In the genomic region with DNA sequence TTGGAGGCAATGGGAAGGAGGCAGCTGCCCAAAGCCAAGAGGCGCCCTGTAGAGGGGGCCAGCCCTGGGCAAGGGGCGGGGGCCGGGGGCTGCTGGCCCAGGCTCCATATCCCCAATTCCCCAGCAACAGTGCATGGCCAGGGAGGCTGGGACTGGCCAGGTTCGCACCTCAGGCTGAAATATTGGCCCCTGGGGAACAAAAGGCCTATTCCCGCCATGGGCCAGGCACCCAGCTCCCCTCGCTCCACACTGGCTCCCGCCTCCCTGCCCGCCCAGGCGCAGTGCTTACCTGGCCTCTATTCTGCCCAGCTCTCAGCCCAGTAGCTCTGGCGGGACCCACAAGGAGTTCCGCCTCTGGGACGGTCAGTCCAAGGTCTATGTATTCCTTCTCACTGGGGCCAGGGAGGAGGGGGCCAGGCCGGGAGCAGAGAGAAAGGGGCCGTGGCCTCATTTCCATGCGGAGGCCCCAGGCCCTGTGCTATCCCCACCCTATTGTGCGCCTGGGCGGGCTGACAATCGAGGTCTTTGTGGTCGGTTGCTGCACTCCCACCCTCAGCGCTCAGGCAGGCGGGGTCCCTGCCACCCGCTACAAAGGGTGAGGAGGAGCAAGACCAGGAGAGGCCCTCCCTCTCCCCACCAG, we compare ENCODE assay signal across 18 cellular contexts. TPM values are rescaled to one million over a fixed set of nuclear protein-coding genes. Genes with fewer than 3 reads are reported as not detected.
A peak's percentile ranks its signal among the peaks of the same experiment; 100 is the strongest.
DNase-seq lines count a peak whose midpoint lies in the region; TF ChIP-seq lines count a peak whose summit lies in the region.
"Had no signal": no experiment of that assay in that cellular context is flagged by ENCODE, and none has a peak within 500 bp of the region (broad histone marks: within the 10 kb centered on the region; RNA-seq: fewer than 3 reads in every experiment).

No MANE protein-coding gene starts in this region.

- TF ChIP-seq CTCF in MCF 10A (IDR thresholded peaks at IDR 0.05; ENCODE audit: unreplicated experiment) = no peak

- BruUV-seq in MCF 10A (replicated peaks; lab: Mats Ljungman, UMichigan) = no TSS peak

- CTCF ChIA-PET in MCF 10A (lab: Yijun Ruan, JAX) = interaction anchor here (1.0 to 1.6 kb wide), 4 partner anchors 9 to 164 kb away, joined by 3 to 5 read pairs (median 4); no protein-coding TSS in a partner anchor

- H3K4me3 ChIP-seq in BLaER1 treated with 17β-estradiol and CSF1 and Interleukin-3, amounts not matched to agents 10 nM and 100 nM = peak overlapping the region in 4 of 10 experiments; percentile 54 to 63 (median 60); a peak in 7 of 20 replicates
- no peak overlapping the region for H3K4me3 ChIP-seq in H7 (ENCODE audit: insufficient read depth, low read depth, low read length)
- H3K4me3 ChIP-seq in ectodermal cell (ENCODE audit: insufficient read depth, low read depth, low read length) = no peak overlapping the region
- peak overlapping the region; percentile 95 for H3K4me3 ChIP-seq in neuron (ENCODE audit: low read length)

- H3K4me2 ChIP-seq in BLaER1 treated with 17β-estradiol and CSF1 and Interleukin-3, amounts not matched to agents 10 nM and 100 nM = peak overlapping the region in 10 of 11 experiments; percentile 77 to 99 (median 96); a peak in 19 of 22 replicates

- intact Hi-C loops in MCF 10A (cut with micrococcal nuclease) = no loop called here

- peaks cover 40 to 100% (median 99%) of the 10 kb centered on the region in 10 experiments for H3K4me1 ChIP-seq in BLaER1 treated with 17β-estradiol and CSF1 and Interleukin-3, amounts not matched to agents 10 nM and 100 nM
- H3K4me1 ChIP-seq in ectodermal cell (ENCODE audit: control insufficient read depth, insufficient read depth, low read length) = peaks cover 40% of the 10 kb centered on the region
- peaks cover 48% of the 10 kb centered on the region for H3K4me1 ChIP-seq in neuron (ENCODE audit: insufficient read depth, low read length)
- H3K4me1 ChIP-seq: BE2C had no signal

- POLR2A ChIA-PET in MCF 10A (lab: Yijun Ruan, JAX) = no interaction called here

- WGBS in ectodermal cell, 2 experiments = 31 to 32% methylated on average over 22 of the region's 22 CpGs

- H3K27me3 ChIP-seq in BLaER1 treated with 17β-estradiol and CSF1 and Interleukin-3, amounts not matched to agents 10 nM and 100 nM = peaks cover 56 to 78% (median 59%) of the 10 kb centered on the region in 11 experiments
- H3K27me3 ChIP-seq in H7 (ENCODE audit: control insufficient read depth, insufficient read depth, low read length) (peaks cover 55% of the 10 kb centered on the region), ectodermal cell (ENCODE audit: control insufficient read depth, insufficient read depth, low read length, poor library complexity, severe bottlenecking) (peaks cover 47% of the 10 kb centered on the region), neuron (ENCODE audit: insufficient read depth, low read length) (no peaks in the 10 kb centered on the region)

- H3K27me3 Mint-ChIP-seq in MCF 10A (ENCODE audit: insufficient read depth, unreplicated experiment) = peaks cover 74% of the 10 kb centered on the region

- H3K4me3 Mint-ChIP-seq in MCF 10A (ENCODE audit: unreplicated experiment) = no peak overlapping the region
- H3K4me3 Mint-ChIP-seq: CD4-positive, alpha-beta T cell; IgD-negative memory B cell had no signal

- H4K20me1 ChIP-seq in BLaER1 treated with 17β-estradiol and CSF1 and Interleukin-3, amounts not matched to agents 10 nM and 100 nM = peaks cover 6 to 95% (median 41%) of the 10 kb centered on the region in 11 experiments; a peak in 20 of 22 replicates

- H3K36me3 Mint-ChIP-seq in MCF 10A (ENCODE audit: insufficient read depth, unreplicated experiment) = peaks cover 13% of the 10 kb centered on the region
- H3K36me3 Mint-ChIP-seq: IgD-negative memory B cell had no signal

- peak overlapping the region in 3 of 11 experiments; percentile 41 to 65 (median 56); a peak in 6 of 22 replicates for H3K9ac ChIP-seq in BLaER1 treated with 17β-estradiol and CSF1 and Interleukin-3, amounts not matched to agents 10 nM and 100 nM

- no peaks in the 10 kb centered on the region for H3K36me3 ChIP-seq in BLaER1 treated with 17β-estradiol and CSF1 and Interleukin-3, amounts not matched to agents 10 nM and 100 nM
- H3K36me3 ChIP-seq in H7 (replicated peaks; ENCODE audit: control insufficient read depth, insufficient read depth, low read length) (no peaks in the 10 kb centered on the region), ectodermal cell (ENCODE audit: control insufficient read depth, insufficient read depth, low read length) (no peaks in the 10 kb centered on the region), neuron (ENCODE audit: insufficient read depth, low read length) (no peaks in the 10 kb centered on the region)
- H3K36me3 ChIP-seq: BE2C had no signal

- no peaks in the 10 kb centered on the region for H3K9me3 Mint-ChIP-seq in MCF 10A (ENCODE audit: unreplicated experiment)
- H3K9me3 Mint-ChIP-seq: CD4-positive, alpha-beta T cell; IgD-negative memory B cell had no signal

- H3K4me1 Mint-ChIP-seq in MCF 10A (ENCODE audit: insufficient read depth, unreplicated experiment) = no peaks in the 10 kb centered on the region

- H3K9me3 ChIP-seq in BLaER1 treated with 17β-estradiol and CSF1 and Interleukin-3, amounts not matched to agents 10 nM and 100 nM (replicated peaks in 1 of 11) = peaks cover 0 to 17% (median 0%) of the 10 kb centered on the region in 11 experiments; a peak in 7 of 22 replicates
- no peaks in the 10 kb centered on the region for H3K9me3 ChIP-seq in ectodermal cell (ENCODE audit: control insufficient read depth, low read length)
- H3K9me3 ChIP-seq in neuron (ENCODE audit: low read length) = no peaks in the 10 kb centered on the region
- H3K9me3 ChIP-seq: BE2C had no signal

- peak overlapping the region in 2 of 11 experiments; percentile 1 to 23; a peak in 1 of 22 replicates for H3K27ac ChIP-seq in BLaER1 treated with 17β-estradiol and CSF1 and Interleukin-3, amounts not matched to agents 10 nM and 100 nM
- H3K27ac ChIP-seq in ectodermal cell (ENCODE audit: insufficient read depth, low read depth, low read length, poor library complexity, severe bottlenecking) = peak overlapping the region; percentile 59

- DNase-seq in H7 (peak; percentile 83), MCF 10A (ENCODE audit: unreplicated experiment) (no peak), COLO668 (lab: John Stamatoyannopoulos, UW; ENCODE audit: unreplicated experiment) (no peak)
- no peak for DNase-seq in effector CD4-positive, alpha-beta T cell
- DNase-seq: BE2C; CD4-positive, alpha-beta T cell; HCEC 1CT; MV-4-11; NCI-H1105 treated with DMSO at 0.1 percent for 48 hours; NCI-H2081; NCI-H2171; NCI-H524 treated with DMSO at 0.1 percent for 48 hours; NK-92 treated with Interleukin-12 subunit alpha and Interleukin-12 subunit beta, amount 100 ng/mL, for 24 hours; SIG-M5 had no signal

- H2AFZ ChIP-seq in neuron (ENCODE audit: low read depth, low read length) = no peak overlapping the region

- H3K27ac Mint-ChIP-seq in MCF 10A (ENCODE audit: low read depth, unreplicated experiment) = no peak overlapping the region
- H3K27ac Mint-ChIP-seq: CD4-positive, alpha-beta T cell; IgD-negative memory B cell had no signal

RNA-seq across cellular contexts. Expression of gene YTHDF1, which starts 42.3 kb away (rescaled TPM):
- total RNA-seq in H7 (2014; rRNA removed; shearing (Covaris generic)) = 32.6 and 36.0 TPM in 2 replicates
- polyA plus RNA-seq in ectodermal cell (2013, experiment 1 of 4) = 50.6 TPM
- polyA plus RNA-seq in ectodermal cell (2013, experiment 2 of 4) = 52.9 TPM
- polyA plus RNA-seq in ectodermal cell (2013, experiment 3 of 4) = 37.7 TPM
- polyA plus RNA-seq in ectodermal cell (2013, experiment 4 of 4) = 38.7 TPM
- total RNA-seq in MCF 10A (2022) = 47.1 and 49.5 TPM in 2 replicates
